Comparison of ENCODE assay signal across 8 cellular contexts in genomic region chr20:36468149-36469000, GRCh38.
DNase-seq lines count a peak whose midpoint lies in the region; ATAC-seq and TF ChIP-seq lines count a peak whose summit lies in the region.

No MANE protein-coding gene starts in this region.

- peaks cover 58% of the 10 kb centered on the region for H3K4me1 Mint-ChIP-seq in GM23338
- peaks cover 73% of the 10 kb centered on the region for H3K4me1 Mint-ChIP-seq in activated CD8-positive, alpha-beta T cell treated with anti-CD3 and anti-CD28 coated beads for 36 hours (ENCODE audit: low read depth)

- no peak for TF ChIP-seq POLR2A in Peyer's patch (IDR thresholded peaks at IDR 0.05)

- no peak overlapping the region for H3K4me2 ChIP-seq in GM23338
- peak overlapping the region; percentile 41 for H3K4me2 ChIP-seq in skeletal muscle satellite cell (ENCODE audit: low read length)

- no peak overlapping the region for H3K4me3 Mint-ChIP-seq in GM23338
- no peak overlapping the region for H3K4me3 Mint-ChIP-seq in activated CD8-positive, alpha-beta T cell treated with anti-CD3 and anti-CD28 coated beads for 36 hours

- H4K20me1 ChIP-seq in GM23338 (replicated peaks; ENCODE audit: insufficient read depth): peaks cover 66% of the 10 kb centered on the region

- peak overlapping the region; percentile 52 for H3K27ac Mint-ChIP-seq in GM23338
- no peak overlapping the region for H3K27ac Mint-ChIP-seq in activated CD8-positive, alpha-beta T cell treated with anti-CD3 and anti-CD28 coated beads for 36 hours

- H3K36me3 ChIP-seq in GM23338 (ENCODE audit: insufficient read depth): no peaks in the 10 kb centered on the region; the same call in 1 of the 2 replicates
- no peaks in the 10 kb centered on the region for H3K36me3 ChIP-seq in Peyer's patch
- peaks cover 19% of the 10 kb centered on the region for H3K36me3 ChIP-seq in skeletal muscle satellite cell (ENCODE audit: insufficient read depth, low read length)

- CTCF ChIA-PET in activated CD8-positive, alpha-beta T cell treated with anti-CD3 and anti-CD28 coated beads for 36 hours (lab: Charles Lee): interaction anchor here (1.2 kb wide), 1 partner anchor 29 kb away, joined by 3 read pairs; no protein-coding TSS in a partner anchor

- intact Hi-C loops in Right ventricle myocardium superior (cut with DNase I): no loop called here
- intact Hi-C loops in activated CD8-positive, alpha-beta T cell treated with anti-CD3 and anti-CD28 coated beads for 36 hours (cut with micrococcal nuclease): no loop called here

- H3K9me3 ChIP-seq in Peyer's patch (no peaks in the 10 kb centered on the region), skeletal muscle satellite cell (replicated peaks; ENCODE audit: low read length) (no peaks in the 10 kb centered on the region)

- DNase-seq in GM23338 (ENCODE audit: low spot score) (no peak), Peyer's patch (no peak), Right ventricle myocardium superior (no peak), UCSD-AML1 (lab: John Stamatoyannopoulos, UW; ENCODE audit: unreplicated experiment) (no peak), mesenteric fat pad (ENCODE audit: low spot score) (no peak), GOT3 (lab: John Stamatoyannopoulos, UW) (no peak)
- DNase-seq in activated CD8-positive, alpha-beta T cell treated with anti-CD3 and anti-CD28 coated beads for 36 hours: no peak

- H3K27me3 ChIP-seq in GM23338 (ENCODE audit: insufficient read depth) (no peaks in the 10 kb centered on the region), Peyer's patch (no peaks in the 10 kb centered on the region), skeletal muscle satellite cell (ENCODE audit: control insufficient read depth, insufficient read depth, low read length) (no peaks in the 10 kb centered on the region)

- ATAC-seq in GM23338: no peak
- peak; percentile 18 for ATAC-seq in Right ventricle myocardium superior (ENCODE audit: poor library complexity)
- no peak for ATAC-seq in activated CD8-positive, alpha-beta T cell treated with anti-CD3 and anti-CD28 coated beads for 36 hours

- H2AFZ ChIP-seq in GM23338: no peak overlapping the region

- H3K27ac ChIP-seq in GM23338 (ENCODE audit: low read depth) (no peak overlapping the region), Peyer's patch (peak overlapping the region; percentile 9 to 94 (median 64))

- H3K9me2 ChIP-seq in GM23338 (ENCODE audit: insufficient read depth): no peaks in the 10 kb centered on the region

- peaks cover 18% of the 10 kb centered on the region for H3F3A ChIP-seq in GM23338 (replicated peaks; ENCODE audit: low read depth)

- POLR2A ChIA-PET in activated CD8-positive, alpha-beta T cell treated with anti-CD3 and anti-CD28 coated beads for 36 hours (lab: Charles Lee): interaction anchor here (1.2 to 1.3 kb wide), 3 partner anchors 9 to 514 kb away, joined by 3 to 4 read pairs (median 3); partner anchors contain the start of gene SCAND1

- H3K36me3 Mint-ChIP-seq in GM23338 (ENCODE audit: low read depth): peaks cover 6% of the 10 kb centered on the region; the same call in 1 of the 3 replicates
- no peaks in the 10 kb centered on the region for H3K36me3 Mint-ChIP-seq in activated CD8-positive, alpha-beta T cell treated with anti-CD3 and anti-CD28 coated beads for 36 hours (ENCODE audit: low read depth)

- H3K27me3 Mint-ChIP-seq in GM23338 (ENCODE audit: insufficient read depth, low read depth, poor library complexity): peaks cover 9% of the 10 kb centered on the region
- H3K27me3 Mint-ChIP-seq in activated CD8-positive, alpha-beta T cell treated with anti-CD3 and anti-CD28 coated beads for 36 hours: no peaks in the 10 kb centered on the region

- no peak overlapping the region for H3K4me3 ChIP-seq in GM23338
- H3K4me3 ChIP-seq in Peyer's patch: no peak overlapping the region
- no peak overlapping the region for H3K4me3 ChIP-seq in skeletal muscle satellite cell (ENCODE audit: low read length)

- H3K9ac ChIP-seq in skeletal muscle satellite cell (ENCODE audit: low read depth, low read length): no peak overlapping the region

- no peak for TF ChIP-seq CTCF in GM23338 (conservative IDR thresholded peaks at IDR 0.05; ENCODE audit: low read depth in 2 of 2)
- TF ChIP-seq CTCF in Peyer's patch (IDR thresholded peaks at IDR 0.05): no peak
- no peak for TF ChIP-seq CTCF in activated CD8-positive, alpha-beta T cell treated with anti-CD3 and anti-CD28 coated beads for 36 hours (IDR thresholded peaks at IDR 0.05)

- H3K4me1 ChIP-seq in GM23338 (ENCODE audit: insufficient read depth) (peaks cover 50% of the 10 kb centered on the region), Peyer's patch (peaks cover 6 to 99% (median 45%) of the 10 kb centered on the region in 4 donors), skeletal muscle satellite cell (ENCODE audit: control insufficient read depth, insufficient read depth, low read length) (peaks cover 76% of the 10 kb centered on the region)

- no peaks in the 10 kb centered on the region for H3K9me3 Mint-ChIP-seq in GM23338
- H3K9me3 Mint-ChIP-seq in activated CD8-positive, alpha-beta T cell treated with anti-CD3 and anti-CD28 coated beads for 36 hours: no peaks in the 10 kb centered on the region

- peaks cover 90% of the 10 kb centered on the region for H3K79me2 ChIP-seq in GM23338 (replicated peaks; ENCODE audit: insufficient read depth)

TF ChIP-seq in GM23338, 12 proteins besides CTCF, POLR2A, EP300 and RAD21 (continues in another document):
- no peak for TF ChIP-seq CREB1 (CRISPR knock-in tag; IDR thresholded peaks at IDR 0.05; ENCODE audit: low read depth)
- TF ChIP-seq, protein P1, sequence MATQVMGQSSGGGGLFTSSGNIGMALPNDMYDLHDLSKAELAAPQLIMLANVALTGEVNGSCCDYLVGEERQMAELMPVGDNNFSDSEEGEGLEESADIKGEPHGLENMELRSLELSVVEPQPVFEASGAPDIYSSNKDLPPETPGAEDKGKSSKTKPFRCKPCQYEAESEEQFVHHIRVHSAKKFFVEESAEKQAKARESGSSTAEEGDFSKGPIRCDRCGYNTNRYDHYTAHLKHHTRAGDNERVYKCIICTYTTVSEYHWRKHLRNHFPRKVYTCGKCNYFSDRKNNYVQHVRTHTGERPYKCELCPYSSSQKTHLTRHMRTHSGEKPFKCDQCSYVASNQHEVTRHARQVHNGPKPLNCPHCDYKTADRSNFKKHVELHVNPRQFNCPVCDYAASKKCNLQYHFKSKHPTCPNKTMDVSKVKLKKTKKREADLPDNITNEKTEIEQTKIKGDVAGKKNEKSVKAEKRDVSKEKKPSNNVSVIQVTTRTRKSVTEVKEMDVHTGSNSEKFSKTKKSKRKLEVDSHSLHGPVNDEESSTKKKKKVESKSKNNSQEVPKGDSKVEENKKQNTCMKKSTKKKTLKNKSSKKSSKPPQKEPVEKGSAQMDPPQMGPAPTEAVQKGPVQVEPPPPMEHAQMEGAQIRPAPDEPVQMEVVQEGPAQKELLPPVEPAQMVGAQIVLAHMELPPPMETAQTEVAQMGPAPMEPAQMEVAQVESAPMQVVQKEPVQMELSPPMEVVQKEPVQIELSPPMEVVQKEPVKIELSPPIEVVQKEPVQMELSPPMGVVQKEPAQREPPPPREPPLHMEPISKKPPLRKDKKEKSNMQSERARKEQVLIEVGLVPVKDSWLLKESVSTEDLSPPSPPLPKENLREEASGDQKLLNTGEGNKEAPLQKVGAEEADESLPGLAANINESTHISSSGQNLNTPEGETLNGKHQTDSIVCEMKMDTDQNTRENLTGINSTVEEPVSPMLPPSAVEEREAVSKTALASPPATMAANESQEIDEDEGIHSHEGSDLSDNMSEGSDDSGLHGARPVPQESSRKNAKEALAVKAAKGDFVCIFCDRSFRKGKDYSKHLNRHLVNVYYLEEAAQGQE (IDR thresholded peaks at IDR 0.05; ENCODE audit: unreplicated experiment): no peak
- no peak for TF ChIP-seq NANOG (IDR thresholded peaks at IDR 0.05; ENCODE audit: borderline replicate concordance)
- TF ChIP-seq JUNB (IDR thresholded peaks at IDR 0.05; ENCODE audit: unreplicated experiment): no peak
- no peak for TF ChIP-seq STAT1 (IDR thresholded peaks at IDR 0.05; ENCODE audit: unreplicated experiment)
- no peak for TF ChIP-seq ZNF331 (CRISPR knock-in tag; IDR thresholded peaks at IDR 0.05; ENCODE audit: low read depth)
- no peak for TF ChIP-seq POLR2AphosphoS5 (IDR thresholded peaks at IDR 0.05; ENCODE audit: low read depth)
- no peak for TF ChIP-seq EZH2phosphoT487 (IDR thresholded peaks at IDR 0.05; ENCODE audit: unreplicated experiment)
- TF ChIP-seq ETS1 (IDR thresholded peaks at IDR 0.05): no peak
- TF ChIP-seq ZNF114 (CRISPR knock-in tag; IDR thresholded peaks at IDR 0.05): no peak
